30 cellular contexts compared by ENCODE assay signal in the genomic region with DNA sequence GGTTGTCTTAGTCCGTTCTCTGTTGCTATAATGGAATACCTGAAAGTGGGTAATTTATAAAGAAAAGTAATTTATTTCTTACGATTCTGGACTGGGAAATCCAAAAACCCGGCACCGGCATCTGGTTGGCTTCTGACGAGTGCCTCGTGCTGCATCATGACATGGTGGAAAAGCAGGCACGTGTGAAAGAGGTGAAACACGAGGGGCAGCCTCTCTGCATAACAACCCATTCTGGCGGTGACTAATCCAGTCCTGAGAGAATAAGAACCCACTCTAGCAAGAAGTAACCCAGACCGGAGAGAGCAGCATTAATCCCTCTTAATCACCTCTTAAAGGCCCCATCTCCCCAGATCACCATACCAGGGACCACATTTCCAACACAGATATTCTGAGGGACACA.
"Had no signal": no experiment of that assay in that cellular context is flagged by ENCODE, and none has a peak within 500 bp of the region (broad histone marks: within the 10 kb centered on the region; RNA-seq: fewer than 3 reads in every experiment).

No MANE protein-coding gene starts in this region.

- H3K9me3 ChIP-seq: gastroesophageal sphincter, neutrophil, ovary, suprapubic skin, tibial nerve had no signal

- H3K27ac Mint-ChIP-seq: activated B cell treated with CpG ODN at 0.5 μM for 24 hours; activated CD4-positive, alpha-beta T cell treated with anti-CD3 and anti-CD28 coated beads for 36 hours; activated naive CD4-positive, alpha-beta T cell treated with anti-CD3 and anti-CD28 coated beads, Interleukin-2, amount 10 ng/mL, durations not matched to agents 7 days and 5 days; activated naive CD8-positive, alpha-beta T cell treated with anti-CD3 and anti-CD28 coated beads, Interleukin-2, amount 10 ng/mL, durations not matched to agents 7 days and 5 days; activated T-cell treated with anti-CD3 and anti-CD28 coated beads, Interleukin-2, amount 50 U/mL, for 72 hours; effector memory CD8-positive, alpha-beta T cell; immature natural killer cell; naive thymus-derived CD4-positive, alpha-beta T cell; progenitor cell of endocrine pancreas; T-helper 1 cell treated with Interleukin-12 subunit alpha and Interleukin-12 subunit beta and Interleukin-4 antibody, amounts not matched to agents 30 μg/mL and 1 μg/mL, for 36 hours had no signal

- H3K9me3 Mint-ChIP-seq: activated B cell treated with CpG ODN at 0.5 μM for 24 hours; activated naive CD4-positive, alpha-beta T cell treated with anti-CD3 and anti-CD28 coated beads, Interleukin-2, amount 10 ng/mL, durations not matched to agents 7 days and 5 days; activated naive CD8-positive, alpha-beta T cell treated with anti-CD3 and anti-CD28 coated beads, Interleukin-2, amount 10 ng/mL, durations not matched to agents 7 days and 5 days; activated T-cell treated with anti-CD3 and anti-CD28 coated beads, Interleukin-2, amount 50 U/mL, for 72 hours; effector memory CD8-positive, alpha-beta T cell; immature natural killer cell; T-helper 1 cell treated with Interleukin-12 subunit alpha and Interleukin-12 subunit beta and Interleukin-4 antibody, amounts not matched to agents 30 μg/mL and 1 μg/mL, for 36 hours had no signal

- H3K27ac ChIP-seq: gastroesophageal sphincter, hepatocyte, neutrophil, ovary, suprapubic skin, tibial nerve had no signal

- H3K27me3 Mint-ChIP-seq: effector memory CD8-positive, alpha-beta T cell had no signal

- DNase-seq: activated B cell treated with CpG ODN at 0.5 μM for 24 hours; activated CD4-positive, alpha-beta T cell treated with anti-CD3 and anti-CD28 coated beads for 36 hours; activated CD4-positive, alpha-beta T cell treated with anti-CD3 and anti-CD28 coated beads, Interleukin-2, amount 50 U/mL, for 4 hours; activated effector memory CD4-positive, alpha-beta T cell treated with Interleukin-2 at 50 U/mL for 16 hours; activated naive CD4-positive, alpha-beta T cell treated with anti-CD3 and anti-CD28 coated beads, Interleukin-2, amount 10 ng/mL, durations not matched to agents 7 days and 5 days; activated naive CD8-positive, alpha-beta T cell treated with anti-CD3 and anti-CD28 coated beads, Interleukin-2, amount 10 ng/mL, durations not matched to agents 7 days and 5 days; activated T-cell treated with anti-CD3 and anti-CD28 coated beads for 4 hours; activated T-cell treated with anti-CD3 and anti-CD28 coated beads, Interleukin-2, amount 50 U/mL, for 72 hours; caudate nucleus; cortex of kidney; effector memory CD8-positive, alpha-beta T cell; erythroblast; immature natural killer cell; kidney; midbrain; naive thymus-derived CD4-positive, alpha-beta T cell; ovary; retina; stimulated activated CD4-positive, alpha-beta T cell treated with anti-CD3 and anti-CD28 coated beads, Interleukin-15, amount 100 ng/mL, for 24 hours; stimulated activated CD4-positive, alpha-beta T cell treated with anti-CD3 and anti-CD28 coated beads, Interleukin-2, amount 100 ng/mL, for 24 hours; stimulated activated naive CD4-positive, alpha-beta T cell; SW 1271; T1000 had no signal

- H3K36me3 ChIP-seq: gastroesophageal sphincter, neutrophil, ovary, suprapubic skin, tibial nerve had no signal

- H3K4me3 ChIP-seq: gastroesophageal sphincter, hepatocyte, ovary, suprapubic skin, tibial nerve had no signal

- H3K27me3 ChIP-seq: gastroesophageal sphincter, hepatocyte, neutrophil, ovary, suprapubic skin, tibial nerve had no signal

- H3K4me3 Mint-ChIP-seq: activated B cell treated with CpG ODN at 0.5 μM for 24 hours; activated CD4-positive, alpha-beta T cell treated with anti-CD3 and anti-CD28 coated beads for 36 hours; activated naive CD4-positive, alpha-beta T cell treated with anti-CD3 and anti-CD28 coated beads, Interleukin-2, amount 10 ng/mL, durations not matched to agents 7 days and 5 days; activated naive CD8-positive, alpha-beta T cell treated with anti-CD3 and anti-CD28 coated beads, Interleukin-2, amount 10 ng/mL, durations not matched to agents 7 days and 5 days; effector memory CD8-positive, alpha-beta T cell had no signal

- H3K36me3 Mint-ChIP-seq: immature natural killer cell had no signal

- H3K4me2 ChIP-seq: hepatocyte had no signal

- ATAC-seq: activated CD4-positive, alpha-beta T cell treated with anti-CD3 and anti-CD28 coated beads for 36 hours; activated T-cell treated with anti-CD3 and anti-CD28 coated beads, Interleukin-2, amount 50 U/mL, for 72 hours; effector memory CD8-positive, alpha-beta T cell; gastroesophageal sphincter; naive thymus-derived CD4-positive, alpha-beta T cell had no signal
